Comparison of ENCODE assay signal across 20 cellular contexts in the genomic region with DNA sequence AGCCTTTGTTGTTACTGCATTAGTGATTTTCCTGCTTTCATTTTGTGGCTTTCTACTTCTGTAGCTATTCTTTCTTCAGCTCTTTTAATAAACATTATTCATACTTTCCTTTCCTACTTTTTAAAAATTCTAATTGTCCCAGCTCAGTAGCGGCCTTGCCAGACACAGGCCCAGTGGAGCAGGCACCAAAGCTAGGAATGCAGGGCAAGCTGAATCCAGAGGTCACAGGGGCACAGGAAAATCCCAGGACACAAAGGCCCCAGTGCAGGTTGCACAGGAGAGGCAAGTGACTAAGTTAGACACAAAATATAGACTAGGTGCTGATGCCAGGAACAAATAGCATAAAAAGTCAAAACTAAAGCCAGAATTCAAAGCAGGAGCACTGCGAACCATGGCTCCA. TPM values are rescaled to one million over a fixed set of nuclear protein-coding genes. Genes with fewer than 3 reads are reported as not detected.
A peak's percentile ranks its signal among the peaks of the same experiment; 100 is the strongest.
DNase-seq lines count a peak whose midpoint lies in the region; ATAC-seq and TF ChIP-seq lines count a peak whose summit lies in the region.
"Had no signal": no experiment of that assay in that cellular context is flagged by ENCODE, and none has a peak within 500 bp of the region (broad histone marks: within the 10 kb centered on the region; RNA-seq: fewer than 3 reads in every experiment).

No MANE protein-coding gene starts in this region.

- H2BK120ac ChIP-seq in mesendoderm (ENCODE audit: low read depth, low read length): peak overlapping the region; percentile 61

- H3K4me3 ChIP-seq in CD4-positive, CD25-positive, alpha-beta regulatory T cell (ENCODE audit: low read depth, low read length): peak overlapping the region; percentile 7
- H3K4me3 ChIP-seq in SJSA1 (no peak overlapping the region), mesendoderm (ENCODE audit: low read length) (no peak overlapping the region), smooth muscle cell (no peak overlapping the region)
- H3K4me3 ChIP-seq: Peyer's patch had no signal

- H3K4ac ChIP-seq in mesendoderm (ENCODE audit: low read depth, low read length): peak overlapping the region; percentile 55

- peaks cover 6% of the 10 kb centered on the region for H3K4me1 ChIP-seq in CD4-positive, CD25-positive, alpha-beta regulatory T cell (ENCODE audit: control insufficient read depth, insufficient read depth, low read length, poor library complexity, severe bottlenecking)
- H3K4me1 ChIP-seq in SJSA1 (replicated peaks): peaks cover 58% of the 10 kb centered on the region
- no peaks in the 10 kb centered on the region for H3K4me1 ChIP-seq in mesendoderm (ENCODE audit: control insufficient read depth, low read depth, low read length)
- H3K4me1 ChIP-seq in smooth muscle cell (ENCODE audit: low read depth): peaks cover 23% of the 10 kb centered on the region
- H3K4me1 ChIP-seq: Peyer's patch had no signal

- H3K56ac ChIP-seq in mesendoderm (ENCODE audit: low read length): no peak overlapping the region

- H3K36me3 Mint-ChIP-seq in CD4-positive, CD25-positive, alpha-beta regulatory T cell: no peaks in the 10 kb centered on the region

- H3K79me2 ChIP-seq in mesendoderm (ENCODE audit: control insufficient read depth, insufficient read depth, low read length) (no peaks in the 10 kb centered on the region), smooth muscle cell (ENCODE audit: low read depth) (no peaks in the 10 kb centered on the region)

- no peak overlapping the region for H3K4me2 ChIP-seq in mesendoderm (ENCODE audit: low read length)
- H3K4me2 ChIP-seq in smooth muscle cell: no peak overlapping the region

- DNase-seq in CD4-positive, CD25-positive, alpha-beta regulatory T cell: no peak
- no peak for DNase-seq in SJSA1 (ENCODE audit: low read depth in 1 of 2, low spot score in 2 of 2)
- DNase-seq in mesendoderm: no peak
- DNase-seq in smooth muscle cell (lab: John Stamatoyannopoulos, UW; ENCODE audit: unreplicated experiment): no peak
- no peak for DNase-seq in amygdala (lab: John Stamatoyannopoulos, UW)
- DNase-seq in activated naive CD4-positive, alpha-beta T cell treated with anti-CD3 and anti-CD28 coated beads, Interleukin-2, amount 50 U/mL, for 16 hours: no peak
- DNase-seq: ACHN, DMS79, GDM1, Karpas-422, NCI-H1417, NCI-H1930, NCI-H2171, NCI-H446 treated with DMSO at 0.1 percent for 48 hours, NCI-H748 treated with DMSO at 0.1 percent for 48 hours, Peyer's patch, SHP77 had no signal

- H3K27ac ChIP-seq in CD4-positive, CD25-positive, alpha-beta regulatory T cell (ENCODE audit: insufficient read depth, low read length, poor library complexity, severe bottlenecking): no peak overlapping the region
- peak overlapping the region; percentile 35 for H3K27ac ChIP-seq in SJSA1
- no peak overlapping the region for H3K27ac ChIP-seq in mesendoderm (ENCODE audit: low read depth, low read length)
- H3K27ac ChIP-seq in smooth muscle cell (ENCODE audit: low read depth): peak overlapping the region; percentile 65
- H3K27ac ChIP-seq: Peyer's patch had no signal

- no peaks in the 10 kb centered on the region for H3K9me3 ChIP-seq in CD4-positive, CD25-positive, alpha-beta regulatory T cell (ENCODE audit: control insufficient read depth in 2 of 2, low read length in 2 of 2)
- H3K9me3 ChIP-seq in SJSA1 (replicated peaks) (no peaks in the 10 kb centered on the region; the same call in 1 of the 2 replicates), smooth muscle cell (replicated peaks; ENCODE audit: low read depth) (no peaks in the 10 kb centered on the region)
- H3K9me3 ChIP-seq: Peyer's patch had no signal

- no peak overlapping the region for H2BK5ac ChIP-seq in mesendoderm (ENCODE audit: low read length)

- H3F3A ChIP-seq in smooth muscle cell (ENCODE audit: low read depth): no peaks in the 10 kb centered on the region

- H3K27ac Mint-ChIP-seq in CD4-positive, CD25-positive, alpha-beta regulatory T cell: peak overlapping the region in 1 of 3 donors; percentile 67

- H3K79me1 ChIP-seq in mesendoderm (ENCODE audit: low read length): no peaks in the 10 kb centered on the region

- no peak for ATAC-seq in CD4-positive, CD25-positive, alpha-beta regulatory T cell (ENCODE audit: low read depth in 2 of 2)
- ATAC-seq in GM21528 (IDR thresholded peaks at IDR 0.05; ENCODE audit: low FRiP score, unreplicated experiment): no peak
- no peak for ATAC-seq in activated CD4-positive, CD25-positive, alpha-beta regulatory T cell treated with anti-CD3 and anti-CD28 coated beads, Interleukin-2, amount 50 U/mL, for 24 hours

- H3K4me3 Mint-ChIP-seq in CD4-positive, CD25-positive, alpha-beta regulatory T cell: no peak overlapping the region

- no peak overlapping the region for H3K23ac ChIP-seq in mesendoderm (ENCODE audit: low read length)

- no peak overlapping the region for H3K9ac ChIP-seq in mesendoderm (ENCODE audit: low read length)
- H3K9ac ChIP-seq in smooth muscle cell (ENCODE audit: low read depth): no peak overlapping the region

- WGBS in mesendoderm (ENCODE audit: extremely low coverage, insufficient coverage, low lambda C conversion rate): no CpG with 5 or more reads among the region's 2 CpGs
- 84% methylated on average over 2 of the region's 2 CpGs for WGBS in smooth muscle cell (ENCODE audit: low lambda C conversion rate)

- peaks cover 5 to 11% (median 8%) of the 10 kb centered on the region in 4 donors for H3K4me1 Mint-ChIP-seq in CD4-positive, CD25-positive, alpha-beta regulatory T cell

- H2BK15ac ChIP-seq in mesendoderm (replicated peaks; ENCODE audit: low read depth): no peak overlapping the region

- no peak overlapping the region for H2AK5ac ChIP-seq in mesendoderm (ENCODE audit: low read length)

- H3K36me3 ChIP-seq in CD4-positive, CD25-positive, alpha-beta regulatory T cell (ENCODE audit: control insufficient read depth, insufficient read depth, low read length): no peaks in the 10 kb centered on the region
- H3K36me3 ChIP-seq in SJSA1 (no peaks in the 10 kb centered on the region), mesendoderm (ENCODE audit: control insufficient read depth, insufficient read depth, low read length) (no peaks in the 10 kb centered on the region), smooth muscle cell (ENCODE audit: low read depth) (no peaks in the 10 kb centered on the region)
- H3K36me3 ChIP-seq: Peyer's patch had no signal

- no peaks in the 10 kb centered on the region for H4K20me1 ChIP-seq in smooth muscle cell (ENCODE audit: low read depth)

- no peak overlapping the region for H4K5ac ChIP-seq in mesendoderm (ENCODE audit: low read length)

- H3K18ac ChIP-seq in mesendoderm (ENCODE audit: low read length): no peak overlapping the region

- peaks cover 0 to 4% (median 0%) of the 10 kb centered on the region in 7 donors for H3K9me3 Mint-ChIP-seq in CD4-positive, CD25-positive, alpha-beta regulatory T cell

- H3K27me3 Mint-ChIP-seq in CD4-positive, CD25-positive, alpha-beta regulatory T cell: peaks cover 5% of the 10 kb centered on the region
- H3K27me3 Mint-ChIP-seq: CD4-positive, alpha-beta memory T cell had no signal

- H2AFZ ChIP-seq in smooth muscle cell (ENCODE audit: low read depth): no peak overlapping the region

- no peak overlapping the region for H4K8ac ChIP-seq in mesendoderm (ENCODE audit: low read depth, low read length)

- no peak for TF ChIP-seq CTCF in smooth muscle cell (IDR thresholded peaks at IDR 0.05; ENCODE audit: borderline replicate concordance, insufficient read depth, poor library complexity, severe bottlenecking)

- peaks cover 3% of the 10 kb centered on the region for H3K27me3 ChIP-seq in CD4-positive, CD25-positive, alpha-beta regulatory T cell (ENCODE audit: control insufficient read depth, insufficient read depth, low read length)
- H3K27me3 ChIP-seq in SJSA1 (replicated peaks) (no peaks in the 10 kb centered on the region), mesendoderm (ENCODE audit: insufficient read depth, low read length, poor library complexity) (no peaks in the 10 kb centered on the region), smooth muscle cell (ENCODE audit: low read depth) (no peaks in the 10 kb centered on the region)
- H3K27me3 ChIP-seq: Peyer's patch had no signal

RNA-seq across cellular contexts. Expression of a gene that starts 49.0 kb away (rescaled TPM):
- total RNA-seq in CD4-positive, CD25-positive, alpha-beta regulatory T cell: not detected
- under 1 TPM in 3 of 4 donors, not detected in 1; 0.05 to 0.10 (median 0.07) TPM for polyA plus RNA-seq in CD4-positive, CD25-positive, alpha-beta regulatory T cell
- 58.4 and 74.8 TPM in 2 replicates for total RNA-seq in SJSA1 (2014; rRNA removed; shearing (Covaris generic))
- polyA plus RNA-seq in mesendoderm (2013, experiment 1 of 2): 4.3 TPM
- polyA plus RNA-seq in mesendoderm (2013, experiment 2 of 2): 5.2 TPM
- 67.9 and 83.2 TPM in 2 replicates for total RNA-seq in smooth muscle cell
- polyA plus RNA-seq in smooth muscle cell: 147 and 159 TPM in 2 replicates
- total RNA-seq: CD4-positive, alpha-beta memory T cell had no signal

Comparison
In these comparisons a context has a peak if more than half of its experiments do, and no peak if none do; other contexts are left out.
1. H3K27ac ChIP-seq: peak in SJSA1 (single experiment) and smooth muscle cell (single experiment); none in CD4-positive, CD25-positive, alpha-beta regulatory T cell (single experiment) and mesendoderm (single experiment).
2. RNA of a gene that starts 49.0 kb away (total RNA-seq): 58.4 to 74.8 TPM in SJSA1 and 67.9 to 83.2 TPM in smooth muscle cell; not detected in CD4-positive, CD25-positive, alpha-beta regulatory T cell (single experiment); every median in the first group is over 10 times any median in the second.